8 cellular contexts compared by ENCODE assay signal in the genomic region with DNA sequence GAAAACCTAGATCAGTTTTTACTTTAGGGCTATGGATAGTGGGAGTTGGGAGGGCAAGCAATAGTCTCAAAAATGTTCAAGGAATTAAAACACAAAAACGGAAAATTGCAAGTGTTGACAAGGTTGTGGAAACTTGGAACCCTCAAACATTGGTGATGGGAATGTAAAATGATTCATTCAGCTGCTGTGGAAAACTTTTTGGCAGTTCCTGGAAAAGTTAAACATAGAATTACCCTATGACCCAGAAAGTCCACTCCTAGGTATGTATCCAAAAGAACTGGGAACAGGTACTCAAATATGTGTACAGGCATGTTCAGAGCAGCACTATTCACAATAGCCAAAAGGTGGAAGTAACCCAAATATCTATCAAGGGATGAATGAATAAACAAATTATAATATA. TPM values are rescaled to one million over a fixed set of nuclear protein-coding genes. Genes with fewer than 3 reads are reported as not detected.
A peak's percentile ranks its signal among the peaks of the same experiment; 100 is the strongest.
DNase-seq lines count a peak whose midpoint lies in the region; ATAC-seq and TF ChIP-seq lines count a peak whose summit lies in the region.

No MANE protein-coding gene starts in this region.

- H3K9me1 ChIP-seq in IMR-90 (ENCODE audit: insufficient read depth, low read length) = no peaks in the 10 kb centered on the region

- H2AFZ ChIP-seq in IMR-90 (replicated peaks; ENCODE audit: low read length, poor library complexity) = no peak overlapping the region

- H4K8ac ChIP-seq in IMR-90 (ENCODE audit: low read depth in 2 of 2, low read length in 2 of 2) = peak overlapping the region in 1 of 2 experiments; percentile 63; a peak in 2 of 4 replicates

- H3K18ac ChIP-seq in IMR-90 (ENCODE audit: low read depth, low read length) = peak overlapping the region; percentile 6; the same call in 1 of the 2 replicates

- dilution Hi-C loops in IMR-90 (cut with HindIII; ENCODE audit: low sequenced_read_pairs, unreplicated experiment) = no loop called here

- H4K5ac ChIP-seq in IMR-90 (ENCODE audit: low read depth, low read length) = no peak overlapping the region

- H3K4ac ChIP-seq in IMR-90 (ENCODE audit: low read depth, low read length) = no peak overlapping the region; the same call in 1 of the 2 replicates

- no peak overlapping the region for H3K23ac ChIP-seq in IMR-90 (ENCODE audit: low read depth, low read length)

- DNase-seq in A673 (ENCODE audit: low spot score) (no peak), IMR-90 (no peak), brain microvascular endothelial cell (no peak), NCI-H526 (lab: John Stamatoyannopoulos, UW) (no peak), COLO829 (ENCODE audit: low spot score) (no peak), NCI-H1694 treated with DMSO at 0.1 percent for 48 hours (lab: John Stamatoyannopoulos, UW) (no peak), NCI-H2171 treated with DMSO at 0.1 percent for 48 hours (lab: John Stamatoyannopoulos, UW) (no peak)

- TF ChIP-seq CTCF in A673 (conservative IDR thresholded peaks at IDR 0.05; ENCODE audit: low read depth, low read length) (no peak), IMR-90 (conservative IDR thresholded peaks at IDR 0.05; ENCODE audit: low read depth, low read length) (no peak), brain microvascular endothelial cell (IDR thresholded peaks at IDR 0.05; ENCODE audit: low read depth, low read length, missing control alignments) (no peak)

- CTCF ChIA-PET in A673 (lab: Charles Lee) (no interaction called here), IMR-90 (lab: Yijun Ruan, JAX) (interaction anchor here (0.8 kb wide), 2 partner anchors 71 to 162 kb away, joined by 3 read pairs; no protein-coding TSS in a partner anchor)

- H3K27ac ChIP-seq in A673 (ENCODE audit: low read depth, low read length, poor library complexity, severe bottlenecking) (no peak overlapping the region), IMR-90 (ENCODE audit: insufficient read depth, low read length) (no peak overlapping the region), brain microvascular endothelial cell (peak overlapping the region; percentile 91), muscle layer of duodenum (ENCODE audit: low read length) (peak overlapping the region; percentile 94)

- POLR2A ChIA-PET in A673 (lab: Charles Lee; ENCODE audit: low non-redundant PET) (no interaction called here), IMR-90 (lab: Charles Lee; ENCODE audit: unreplicated experiment) (no interaction called here)

- no peak overlapping the region; the same call in 1 of the 2 replicates for H3K14ac ChIP-seq in IMR-90 (replicated peaks; ENCODE audit: low read depth, low read length)

- in situ Hi-C loops in IMR-90 (cut with MboI; ENCODE audit: low sequenced_read_pairs) (no loop called here), brain microvascular endothelial cell (cut with HindIII; ENCODE audit: low pct_ligation_motif_present, low sequenced_read_pairs) (no loop called here)

- no peak overlapping the region for H4K91ac ChIP-seq in IMR-90 (ENCODE audit: insufficient read depth, low read depth, low read length)

- 0 out of 2 replicates have a peak overlapping the region, but pooled peaks have one; percentile 8 for H2BK20ac ChIP-seq in IMR-90 (ENCODE audit: low read depth, low read length)

- H4K20me1 ChIP-seq in IMR-90 (ENCODE audit: insufficient read depth, low read length) = no peaks in the 10 kb centered on the region

- no peak for ATAC-seq in IMR-90 (ENCODE audit: low read depth)

- intact Hi-C loops in A673 (cut with micrococcal nuclease; ENCODE audit: unreplicated experiment) = no loop called here
- intact Hi-C loops in IMR-90 (cut with micrococcal nuclease) = loop anchor here (1.0 to 10.0 kb wide), 5 partner anchors 73 to 1241 kb away; a partner anchor contains a TSS

- peak overlapping the region; percentile 96; the same call in 1 of the 2 replicates for H3K4me2 ChIP-seq in IMR-90 (ENCODE audit: low read depth, low read length)

- H2AK5ac ChIP-seq in IMR-90 (ENCODE audit: low read depth, low read length) = no peak overlapping the region

- H3K9me3 ChIP-seq in A673 (ENCODE audit: low read depth, low read length, poor library complexity, severe bottlenecking) = no peaks in the 10 kb centered on the region
- H3K9me3 ChIP-seq in IMR-90 (ENCODE audit: control insufficient read depth, insufficient read depth, low read length) = no peaks in the 10 kb centered on the region
- no peaks in the 10 kb centered on the region for H3K9me3 ChIP-seq in muscle layer of duodenum (ENCODE audit: control insufficient read depth in 1 of 2, low read length in 2 of 2)

- whole genome bisulfite sequencing in IMR-90 (ENCODE audit: extremely low coverage in 2 of 2, insufficient read length in 1 of 2), 2 experiments = 20% methylated on average over 1 of the region's 1 CpG; no CpG with 5 or more reads in 1 of the 2 experiments

- peak overlapping the region; percentile 80 for H3K4me3 ChIP-seq in A673 (ENCODE audit: low read depth, low read length, poor library complexity, severe bottlenecking)
- H3K4me3 ChIP-seq in IMR-90 (ENCODE audit: insufficient read depth, low read depth, low read length) = no peak overlapping the region
- no peak overlapping the region for H3K4me3 ChIP-seq in brain microvascular endothelial cell (ENCODE audit: low read depth, low read length)
- peak overlapping the region in 1 of 2 donors; percentile 91 for H3K4me3 ChIP-seq in muscle layer of duodenum (ENCODE audit: low read depth in 1 of 2, low read length in 2 of 2)

- peak overlapping the region; percentile 95 for H2BK5ac ChIP-seq in IMR-90 (ENCODE audit: low read depth, low read length, poor library complexity, severe bottlenecking)

- H3K9ac ChIP-seq in IMR-90 (ENCODE audit: low read depth, low read length) = no peak overlapping the region

- no peaks in the 10 kb centered on the region for H3K27me3 ChIP-seq in A673 (replicated peaks; ENCODE audit: insufficient read depth, low read depth, low read length, poor library complexity)
- no peaks in the 10 kb centered on the region for H3K27me3 ChIP-seq in IMR-90 (ENCODE audit: control insufficient read depth, insufficient read depth, low read length)
- H3K27me3 ChIP-seq in brain microvascular endothelial cell (replicated peaks) = no peaks in the 10 kb centered on the region
- no peaks in the 10 kb centered on the region for H3K27me3 ChIP-seq in muscle layer of duodenum (ENCODE audit: low read depth, low read length)

- H3K36me3 ChIP-seq in A673 (ENCODE audit: insufficient read depth, low read length, poor library complexity, severe bottlenecking) (no peaks in the 10 kb centered on the region), IMR-90 (ENCODE audit: control insufficient read depth, insufficient read depth, low read length) (peaks cover 3% of the 10 kb centered on the region; the same call in 1 of the 2 replicates), brain microvascular endothelial cell (replicated peaks) (no peaks in the 10 kb centered on the region), muscle layer of duodenum (ENCODE audit: control insufficient read depth in 1 of 2, insufficient read depth in 2 of 2, low read length in 2 of 2) (peaks cover 0 to 6% of the 10 kb centered on the region in 2 donors)

- BruUV-seq in A673 (replicated peaks; lab: Mats Ljungman, UMichigan) (no TSS peak), IMR-90 (replicated peaks; lab: Mats Ljungman, UMichigan) (no TSS peak)

- no peak for TF ChIP-seq RAD21 in IMR-90 (IDR thresholded peaks at IDR 0.05; ENCODE audit: low read length)

- H2BK15ac ChIP-seq in IMR-90 (ENCODE audit: low read depth, low read length) = peak overlapping the region; percentile 7; the same call in 1 of the 3 replicates

- H3K4me1 ChIP-seq in A673 (ENCODE audit: insufficient read depth, low read length, poor library complexity, severe bottlenecking) (peaks cover 14% of the 10 kb centered on the region), IMR-90 (ENCODE audit: control insufficient read depth, insufficient read depth, low read length) (peaks cover 13% of the 10 kb centered on the region), muscle layer of duodenum (ENCODE audit: control insufficient read depth in 1 of 2, insufficient read depth in 2 of 2, low read length in 2 of 2) (peaks cover 7 to 16% of the 10 kb centered on the region in 2 donors)

- no peak overlapping the region for H2AK9ac ChIP-seq in IMR-90 (replicated peaks; ENCODE audit: low read depth, low read length, poor library complexity)

- no peak for TF ChIP-seq POLR2A in IMR-90 (IDR thresholded peaks at IDR 0.05; ENCODE audit: low read depth, low read length)

- H2BK120ac ChIP-seq in IMR-90 (ENCODE audit: low read depth, low read length) = peak overlapping the region; percentile 32; the same call in 1 of the 2 replicates

- peaks cover 5 to 17% of the 10 kb centered on the region in 2 experiments; a peak in 2 of 4 replicates for H3K79me1 ChIP-seq in IMR-90 (ENCODE audit: low read depth in 1 of 2, low read length in 2 of 2)

- no peak overlapping the region for H3K56ac ChIP-seq in IMR-90 (ENCODE audit: extremely low read depth, insufficient read depth, low read length)

TF ChIP-seq in IMR-90, 13 proteins besides CTCF, POLR2A, EP300 and RAD21:
- TF ChIP-seq CEBPB (IDR thresholded peaks at IDR 0.05; ENCODE audit: low read depth, low read length) (no peak), SMC3 (IDR thresholded peaks at IDR 0.05; ENCODE audit: low read depth, low read length) (no peak), MXI1 (IDR thresholded peaks at IDR 0.05; ENCODE audit: borderline replicate concordance, low read depth, low read length) (no peak)

RNA-seq across cellular contexts. Expression of a gene that starts 1.2 kb away (rescaled TPM):
- 44.7 and 52.9 TPM in 2 replicates for total RNA-seq in A673 (2021)
- total RNA-seq in IMR-90 (2012; rRNA removed) = 55.9 and 71.1 TPM in 2 replicates
- 45.3 and 45.5 TPM in 2 replicates for polyA plus RNA-seq in IMR-90 (2012; rRNA removed)
- 34.1 and 68.2 TPM in 2 replicates for polyA plus RNA-seq in IMR-90 (2012; cell fraction: cytosol; rRNA removed)
- polyA plus RNA-seq in IMR-90 (2012; cell fraction: nucleus; rRNA removed; ENCODE audit: low replicate concordance) = 13.4 and 55.4 TPM in 2 replicates

RNA-seq across cellular contexts. Expression of a gene that starts 47.2 kb away (rescaled TPM):
- 19.1 and 25.2 TPM in 2 replicates for total RNA-seq in A673 (2021)
- 0.90 and 1.9 TPM in 2 replicates for total RNA-seq in IMR-90 (2012; rRNA removed)
- polyA plus RNA-seq in IMR-90 (2012; rRNA removed) = 0.62 and 0.89 TPM in 2 replicates
- 0.26 and 0.85 TPM in 2 replicates for polyA plus RNA-seq in IMR-90 (2012; cell fraction: cytosol; rRNA removed)
- polyA plus RNA-seq in IMR-90 (2012; cell fraction: nucleus; rRNA removed; ENCODE audit: low replicate concordance) = 0.32 and 0.77 TPM in 2 replicates

Comparison
In these comparisons a context has a peak if more than half of its experiments do, and no peak if none do; other contexts are left out.
1. H3K27ac ChIP-seq: peak in brain microvascular endothelial cell (single experiment) and muscle layer of duodenum (single experiment); none in A673 (single experiment) and IMR-90 (single experiment).